8 cellular contexts compared by ENCODE assay signal in the genomic region with DNA sequence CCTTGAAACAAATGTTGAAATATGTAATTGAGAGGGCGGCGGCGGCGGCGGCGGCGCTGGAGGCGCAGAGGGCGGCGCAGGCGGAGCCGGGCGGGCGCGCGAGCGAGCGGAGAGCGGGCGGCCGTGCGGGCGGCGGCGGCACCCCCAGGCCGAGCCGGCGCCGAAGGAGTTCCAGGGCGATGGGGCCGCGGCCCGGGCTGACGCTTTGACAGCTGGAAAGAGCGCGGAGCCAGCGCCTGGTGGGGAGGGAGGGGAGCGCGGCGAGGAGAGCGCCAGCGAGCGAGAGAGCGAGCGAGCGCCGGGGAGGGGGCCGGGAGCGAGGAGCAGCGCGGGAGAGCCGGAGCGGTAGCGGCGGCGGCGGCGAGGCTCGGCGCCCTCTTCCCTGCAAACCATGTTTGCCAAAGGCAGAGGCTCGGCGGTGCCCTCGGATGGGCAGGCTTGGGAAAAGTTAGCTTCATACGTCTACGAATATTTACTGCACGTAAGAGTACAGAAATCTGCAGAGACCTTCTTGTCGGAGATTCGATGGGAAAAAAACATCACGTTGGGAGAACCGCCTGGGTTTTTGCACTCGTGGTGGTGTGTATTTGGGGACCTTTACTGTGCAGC.
A peak's percentile ranks its signal among the peaks of the same experiment; 100 is the strongest.
DNase-seq lines count a peak whose midpoint lies in the region; ATAC-seq and TF ChIP-seq lines count a peak whose summit lies in the region.
"Not testable (repeated sequence)": the region's sequence is repeated elsewhere in the genome, so short reads cannot be mapped to it uniquely, and the experiment has no call there.

No MANE protein-coding gene starts in this region.

- intact Hi-C loops in mammary epithelial cell (cut with micrococcal nuclease): not testable (repeated sequence)

- H3K9me2 ChIP-seq in hepatocyte (replicated peaks; ENCODE audit: insufficient read depth): not testable (repeated sequence)

- H3K36me3 Mint-ChIP-seq in activated CD4-positive, alpha-beta T cell treated with anti-CD3 and anti-CD28 coated beads, Interleukin-2, amount 10 ng/mL, durations not matched to agents 7 days and 5 days (ENCODE audit: low read depth): not testable (repeated sequence)

- ATAC-seq in HG03354 (IDR thresholded peaks at IDR 0.05; ENCODE audit: poor library complexity, severe bottlenecking, unreplicated experiment) (peak; percentile 68), omental fat pad (ENCODE audit: low FRiP score) (peak; percentile 92)

- CTCF ChIA-PET in activated CD4-positive, alpha-beta T cell treated with anti-CD3 and anti-CD28 coated beads, Interleukin-2, amount 10 ng/mL, durations not matched to agents 7 days and 5 days (lab: Charles Lee): not testable (repeated sequence)
- CTCF ChIA-PET in mammary epithelial cell (lab: Charles Lee; ENCODE audit: low non-redundant PET): interaction anchor here (0.7 kb wide), 1 partner anchor 252 kb away, joined by 4 read pairs; no protein-coding TSS in a partner anchor

- peaks cover 69% of the 10 kb centered on the region for H3K27me3 Mint-ChIP-seq in activated CD4-positive, alpha-beta T cell treated with anti-CD3 and anti-CD28 coated beads, Interleukin-2, amount 10 ng/mL, durations not matched to agents 7 days and 5 days

- peak overlapping the region; percentile 72 for H3K4me2 ChIP-seq in mammary epithelial cell (ENCODE audit: insufficient read depth, low read depth, low read length)
- H3K4me2 ChIP-seq in hepatocyte: peak overlapping the region; percentile 91

- H3K36me3 ChIP-seq in mammary epithelial cell (ENCODE audit: insufficient read depth, low read length); hepatocyte (replicated peaks; ENCODE audit: insufficient read depth, low read depth); stomach smooth muscle (ENCODE audit: control insufficient read depth in 2 of 2, insufficient read depth in 2 of 2, low read length in 2 of 2): not testable (repeated sequence)

- not testable (repeated sequence) for H4K20me1 ChIP-seq in mammary epithelial cell (ENCODE audit: insufficient read depth, low read length); hepatocyte (ENCODE audit: insufficient read depth, poor library complexity, severe bottlenecking)

- TF ChIP-seq CTCF in mammary epithelial cell (conservative IDR thresholded peaks at IDR 0.05 in 1 of 2, IDR thresholded peaks at IDR 0.05 in 1 of 2; ENCODE audit: extremely low read depth in 1 of 2, insufficient read depth in 1 of 2, low read depth in 1 of 2, low read length in 2 of 2) (peak in 1 of 2 donors; percentile 25), hepatocyte (IDR thresholded peaks at IDR 0.05; ENCODE audit: poor library complexity) (peak; percentile 7)
- TF ChIP-seq CTCF in omental fat pad (IDR thresholded peaks at IDR 0.05): not testable (repeated sequence)

- in situ Hi-C loops in mammary epithelial cell (cut with MboI; ENCODE audit: low sequenced_read_pairs in 2 of 2): not testable (repeated sequence)

- peak; percentile 97 for DNase-seq in DMS 273 (lab: John Stamatoyannopoulos, UW; ENCODE audit: unreplicated experiment)
- DNase-seq in NCI-H526 (lab: John Stamatoyannopoulos, UW): peak; percentile 30 to 89
- DNase-seq in activated CD4-positive, alpha-beta T cell treated with anti-CD3 and anti-CD28 coated beads, Interleukin-2, amount 10 ng/mL, durations not matched to agents 7 days and 5 days: peak; percentile 37
- DNase-seq in mammary epithelial cell: peak; percentile 52
- peak; percentile 77 for DNase-seq in hepatocyte (ENCODE audit: low spot score)
- DNase-seq in omental fat pad (ENCODE audit: low spot score): not testable (repeated sequence)

- dilution Hi-C loops in mammary epithelial cell (cut with HindIII; ENCODE audit: low sequenced_read_pairs): not testable (repeated sequence)

- not testable (repeated sequence) for H3K79me2 ChIP-seq in mammary epithelial cell (ENCODE audit: insufficient read depth, low read length); hepatocyte

- H3K27me3 ChIP-seq in mammary epithelial cell (ENCODE audit: insufficient read depth, low read length); stomach smooth muscle (ENCODE audit: control insufficient read depth in 1 of 2, insufficient read depth in 2 of 2, low read length in 2 of 2): not testable (repeated sequence)
- H3K27me3 ChIP-seq in hepatocyte: peaks cover 43% of the 10 kb centered on the region

- not testable (repeated sequence) for H3K4me1 Mint-ChIP-seq in activated CD4-positive, alpha-beta T cell treated with anti-CD3 and anti-CD28 coated beads, Interleukin-2, amount 10 ng/mL, durations not matched to agents 7 days and 5 days

- not testable (repeated sequence) for H3K27ac Mint-ChIP-seq in activated CD4-positive, alpha-beta T cell treated with anti-CD3 and anti-CD28 coated beads, Interleukin-2, amount 10 ng/mL, durations not matched to agents 7 days and 5 days

- H3K9me3 ChIP-seq in mammary epithelial cell (replicated peaks; ENCODE audit: insufficient read depth, low read length); hepatocyte (ENCODE audit: low read depth); stomach smooth muscle (ENCODE audit: control insufficient read depth in 2 of 2, low read length in 2 of 2): not testable (repeated sequence)

- H3K27ac ChIP-seq in mammary epithelial cell (ENCODE audit: insufficient read depth, low read depth, low read length); hepatocyte; stomach smooth muscle (ENCODE audit: low read length): not testable (repeated sequence)

- H3K4me1 ChIP-seq in mammary epithelial cell (ENCODE audit: insufficient read depth, low read length); hepatocyte (ENCODE audit: insufficient read depth); stomach smooth muscle (ENCODE audit: control insufficient read depth, insufficient read depth, low read length): not testable (repeated sequence)

- WGBS in mammary epithelial cell (ENCODE audit: low coverage, missing lambda C conversion rate): 1% methylated on average over 29 of the region's 71 CpGs
- 2% methylated on average over 41 of the region's 71 CpGs for WGBS in hepatocyte (ENCODE audit: low lambda C conversion rate, missing lambda C conversion rate)

- peak overlapping the region; percentile 90 for H2AFZ ChIP-seq in mammary epithelial cell (ENCODE audit: low read depth, low read length)
- H2AFZ ChIP-seq in hepatocyte: peak overlapping the region; percentile 75

- peak overlapping the region; percentile 37 for H3K4me3 Mint-ChIP-seq in activated CD4-positive, alpha-beta T cell treated with anti-CD3 and anti-CD28 coated beads, Interleukin-2, amount 10 ng/mL, durations not matched to agents 7 days and 5 days

- peak overlapping the region; percentile 46 to 51 (median 48) for H3K4me3 ChIP-seq in mammary epithelial cell (replicated peaks in 1 of 3; ENCODE audit: insufficient read depth in 1 of 3, low read depth in 2 of 3, low read length in 3 of 3)
- peak overlapping the region; percentile 21 for H3K4me3 ChIP-seq in hepatocyte
- peak overlapping the region; percentile 52 to 59 for H3K4me3 ChIP-seq in stomach smooth muscle (ENCODE audit: low read length in 2 of 2)

- H3K9ac ChIP-seq in mammary epithelial cell (ENCODE audit: insufficient read depth, low read length); stomach smooth muscle (ENCODE audit: low read length in 2 of 2): not testable (repeated sequence)

- not testable (repeated sequence) for H3K9me3 Mint-ChIP-seq in activated CD4-positive, alpha-beta T cell treated with anti-CD3 and anti-CD28 coated beads, Interleukin-2, amount 10 ng/mL, durations not matched to agents 7 days and 5 days

- POLR2A ChIA-PET in activated CD4-positive, alpha-beta T cell treated with anti-CD3 and anti-CD28 coated beads, Interleukin-2, amount 10 ng/mL, durations not matched to agents 7 days and 5 days (lab: Charles Lee): not testable (repeated sequence)

- BruUV-seq in mammary epithelial cell (replicated peaks; lab: Mats Ljungman, UMichigan): not testable (repeated sequence)
